Comparison of ENCODE assay signal across 8 cellular contexts in genomic region chr18:74147491-74147778, GRCh38. TPM values are rescaled to one million over a fixed set of nuclear protein-coding genes. Genes with fewer than 3 reads are reported as not detected.
A peak's percentile ranks its signal among the peaks of the same experiment; 100 is the strongest.
DNase-seq lines count a peak whose midpoint lies in the region; ATAC-seq and TF ChIP-seq lines count a peak whose summit lies in the region.

No MANE protein-coding gene starts in this region.

- DNase-seq in T-helper 1 cell (no peak), adipocyte (ENCODE audit: low read depth) (no peak), left lung (no peak), NCI-H1048 (lab: John Stamatoyannopoulos, UW) (no peak)

- peaks cover 2% of the 10 kb centered on the region for H3K36me3 Mint-ChIP-seq in T-helper 1 cell treated with Interleukin-12 subunit alpha and Interleukin-12 subunit beta and Interleukin-4 antibody, amounts not matched to agents 30 μg/mL and 1 μg/mL, for 36 hours (ENCODE audit: low read depth)

- peaks cover 35% of the 10 kb centered on the region for H3K4me1 Mint-ChIP-seq in T-helper 1 cell treated with Interleukin-12 subunit alpha and Interleukin-12 subunit beta and Interleukin-4 antibody, amounts not matched to agents 30 μg/mL and 1 μg/mL, for 36 hours (ENCODE audit: low read depth)

- peaks cover 17% of the 10 kb centered on the region for H3K4me1 ChIP-seq in adipocyte (ENCODE audit: control insufficient read depth, insufficient read depth, low read length)
- H3K4me1 ChIP-seq in left lung: peaks cover 18 to 38% of the 10 kb centered on the region in 2 donors

- H3K4me3 Mint-ChIP-seq in T-helper 1 cell treated with Interleukin-12 subunit alpha and Interleukin-12 subunit beta and Interleukin-4 antibody, amounts not matched to agents 30 μg/mL and 1 μg/mL, for 36 hours: peak overlapping the region; percentile 98

- ATAC-seq in left lung (no peak), HG03159 (IDR thresholded peaks at IDR 0.05; ENCODE audit: unreplicated experiment) (no peak), esophagus mucosa (no peak)

- peaks cover 4% of the 10 kb centered on the region for H3K27me3 Mint-ChIP-seq in T-helper 1 cell treated with Interleukin-12 subunit alpha and Interleukin-12 subunit beta and Interleukin-4 antibody, amounts not matched to agents 30 μg/mL and 1 μg/mL, for 36 hours (ENCODE audit: low read depth)

- H3K9me3 ChIP-seq in adipocyte (ENCODE audit: control insufficient read depth, low read length) (no peaks in the 10 kb centered on the region), left lung (no peaks in the 10 kb centered on the region)

- TF ChIP-seq CTCF in left lung (IDR thresholded peaks at IDR 0.05): no peak

- H3K9me3 Mint-ChIP-seq in T-helper 1 cell treated with Interleukin-12 subunit alpha and Interleukin-12 subunit beta and Interleukin-4 antibody, amounts not matched to agents 30 μg/mL and 1 μg/mL, for 36 hours: no peaks in the 10 kb centered on the region

- H3K4me3 ChIP-seq in adipocyte (ENCODE audit: low read length) (peak overlapping the region; percentile 91), left lung (peak overlapping the region; percentile 50 to 77)

- H3K27ac ChIP-seq in left lung (peak overlapping the region; percentile 98 to 99), temporal lobe (ENCODE audit: low read depth, low read length) (peak overlapping the region; percentile 100)

- H3K27me3 ChIP-seq in adipocyte (replicated peaks; ENCODE audit: control insufficient read depth, insufficient read depth, low read length): no peaks in the 10 kb centered on the region
- no peaks in the 10 kb centered on the region for H3K27me3 ChIP-seq in left lung

- peak overlapping the region; percentile 94 for H3K9ac ChIP-seq in adipocyte (ENCODE audit: low read length)

- H3K27ac Mint-ChIP-seq in T-helper 1 cell treated with Interleukin-12 subunit alpha and Interleukin-12 subunit beta and Interleukin-4 antibody, amounts not matched to agents 30 μg/mL and 1 μg/mL, for 36 hours: peak overlapping the region; percentile 98

- intact Hi-C loops in left lung (cut with DNase I): no loop called here

- H3K36me3 ChIP-seq in adipocyte (ENCODE audit: control insufficient read depth, insufficient read depth, low read length, severe bottlenecking) (no peaks in the 10 kb centered on the region), left lung (peaks cover 0 to 5% of the 10 kb centered on the region in 2 donors)

RNA-seq across cellular contexts. Expression of gene FBXO15, which starts 0.2 kb away (rescaled TPM):
- total RNA-seq in left lung (1 to 10 TPM; 1.1 to 2.4 TPM), temporal lobe (2.2 TPM), esophagus mucosa (0.76 TPM)

RNA-seq across cellular contexts. Expression of gene TIMM21, which starts 0.9 kb away (rescaled TPM):
- total RNA-seq in left lung (10 to 100 TPM; 22.1 to 35.1 TPM), temporal lobe (28.8 TPM), esophagus mucosa (23.2 TPM)
